Comparison of ENCODE assay signal across 30 cellular contexts in genomic region chr17:69936996-69937395, GRCh38.
"Had no signal": no experiment of that assay in that cellular context is flagged by ENCODE, and none has a peak within 500 bp of the region (broad histone marks: within the 10 kb centered on the region; RNA-seq: fewer than 3 reads in every experiment).

No MANE protein-coding gene starts in this region.

- ATAC-seq: activated CD4-positive, alpha-beta T cell treated with anti-CD3 and anti-CD28 coated beads for 36 hours; activated CD4-positive, CD25-positive, alpha-beta regulatory T cell treated with anti-CD3 and anti-CD28 coated beads, Interleukin-2, amount 50 U/mL, for 24 hours; activated CD8-positive, alpha-beta memory T cell treated with anti-CD3 and anti-CD28 coated beads, Interleukin-2, amount 10 ng/mL, durations not matched to agents 7 days and 5 days; activated CD8-positive, alpha-beta T cell treated with anti-CD3 and anti-CD28 coated beads, Interleukin-2, amount 10 ng/mL, durations not matched to agents 7 days and 5 days; activated naive CD8-positive, alpha-beta T cell treated with anti-CD3 and anti-CD28 coated beads, Interleukin-2, amount 50 U/mL, for 24 hours; WTC11 had no signal

- DNase-seq: activated CD4-positive, alpha-beta memory T cell treated with anti-CD3 and anti-CD28 coated beads, Interleukin-2, amount 10 ng/mL, durations not matched to agents 7 days and 5 days; activated CD4-positive, alpha-beta T cell treated with anti-CD3 and anti-CD28 coated beads for 1 hour; activated CD4-positive, alpha-beta T cell treated with anti-CD3 and anti-CD28 coated beads for 36 hours; activated CD4-positive, alpha-beta T cell treated with anti-CD3 and anti-CD28 coated beads for 48 hours; activated CD4-positive, alpha-beta T cell treated with anti-CD3 and anti-CD28 coated beads, Interleukin-2, amount 10 ng/mL, durations not matched to agents 7 days and 5 days; activated CD4-positive, alpha-beta T cell treated with anti-CD3 and anti-CD28 coated beads, Interleukin-2, amount 50 U/mL, for 48 hours; activated CD4-positive, CD25-positive, alpha-beta regulatory T cell; activated CD8-positive, alpha-beta memory T cell treated with anti-CD3 and anti-CD28 coated beads for 24 hours; activated CD8-positive, alpha-beta memory T cell treated with anti-CD3 and anti-CD28 coated beads, Interleukin-2, amount 10 ng/mL, durations not matched to agents 7 days and 5 days; activated CD8-positive, alpha-beta memory T cell treated with anti-CD3 and anti-CD28 coated beads, Interleukin-2, amount 50 U/mL, for 48 hours; activated CD8-positive, alpha-beta T cell treated with anti-CD3 and anti-CD28 coated beads, Interleukin-2, amount 10 ng/mL, durations not matched to agents 7 days and 5 days; activated effector memory CD4-positive, alpha-beta T cell treated with Interleukin-2 at 50 U/mL for 16 hours; activated gamma-delta T cell; activated naive CD4-positive, alpha-beta T cell treated with anti-CD3 and anti-CD28 coated beads, Interleukin-2, amount 10 ng/mL, durations not matched to agents 7 days and 5 days; activated naive CD4-positive, alpha-beta T cell treated with Interleukin-2 at 50 U/mL for 16 hours; activated naive CD8-positive, alpha-beta T cell treated with anti-CD3 and anti-CD28 coated beads, Interleukin-2, amount 10 ng/mL, durations not matched to agents 7 days and 5 days; activated naive CD8-positive, alpha-beta T cell treated with anti-CD3 and anti-CD28 coated beads, Interleukin-2, amount 50 U/mL, for 24 hours; activated T-cell treated with anti-CD3 and anti-CD28 coated beads, Interleukin-2, amount 50 U/mL, for 24 hours; activated T-cell treated with anti-CD3 and anti-CD28 coated beads, Interleukin-2, amount 50 U/mL, for 48 hours; amygdala; anterior cingulate cortex; central memory CD4-positive, alpha-beta T cell; T-helper 1 cell; T-helper 2 cell; T-helper 9 cell; WERI-Rb-1 had no signal

- H3K9me3 ChIP-seq: ascending aorta had no signal

- FAIRE-seq: TTC549 had no signal

- H3K4me3 ChIP-seq: ascending aorta had no signal

- H3K4me1 ChIP-seq: ascending aorta had no signal

- H3K27ac ChIP-seq: ascending aorta, WERI-Rb-1 had no signal

- H3K27me3 ChIP-seq: ascending aorta had no signal

- H3K36me3 ChIP-seq: ascending aorta, WERI-Rb-1 had no signal
